In the genomic region with DNA sequence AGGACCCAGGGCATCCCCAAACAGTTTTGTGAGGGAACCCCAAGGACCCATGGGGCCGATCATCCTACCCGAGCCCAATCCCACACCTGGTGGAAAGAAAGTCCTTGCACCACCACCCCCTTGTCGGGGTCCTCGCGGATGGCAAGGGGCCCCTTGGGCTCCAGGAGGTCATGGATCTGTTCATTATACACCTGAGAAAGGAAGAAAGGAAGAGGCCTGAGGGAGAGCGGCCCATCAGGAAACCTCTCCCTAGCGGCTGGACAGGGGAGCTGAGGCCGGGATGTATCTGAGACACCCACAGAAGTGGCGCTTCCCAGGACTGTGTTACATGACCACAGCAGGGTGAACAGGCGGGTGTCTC, we compare ENCODE assay signal across 21 cellular contexts. TPM values are rescaled to one million over a fixed set of nuclear protein-coding genes. Genes with fewer than 3 reads are reported as not detected.
"Had no signal": no experiment of that assay in that cellular context is flagged by ENCODE, and none has a peak within 500 bp of the region (broad histone marks: within the 10 kb centered on the region; RNA-seq: fewer than 3 reads in every experiment).

No MANE protein-coding gene starts in this region.

- H3K9me3 ChIP-seq: mucosa of descending colon, neutrophil, stomach, thoracic aorta, transverse colon had no signal

- H3K4me3 ChIP-seq: heart left ventricle, mucosa of descending colon, skin epidermis, stomach, thoracic aorta, transverse colon had no signal

- H3K4me1 Mint-ChIP-seq: naive thymus-derived CD8-positive, alpha-beta T cell had no signal

- H3K36me3 ChIP-seq: thoracic aorta, transverse colon had no signal

- ATAC-seq: heart left ventricle; mucosa of descending colon; naive thymus-derived CD8-positive, alpha-beta T cell; sciatic nerve had no signal

- H3K36me3 Mint-ChIP-seq: naive thymus-derived CD8-positive, alpha-beta T cell had no signal

- DNase-seq: dermis blood vessel endothelial cell; hippocampal formation; kidney glomerular epithelial cell; mammary epithelial cell; stimulated activated CD4-positive, alpha-beta T cell treated with anti-CD3 and anti-CD28 coated beads, Interleukin-12 subunit alpha, Interleukin-12 subunit beta, amount 100 ng/mL, for 4 hours; stimulated activated naive CD4-positive, alpha-beta T cell; stomach; substantia nigra; transverse colon had no signal

- H3K4me3 Mint-ChIP-seq: naive thymus-derived CD8-positive, alpha-beta T cell had no signal

- H3K27me3 ChIP-seq: heart left ventricle, neutrophil, stomach, transverse colon had no signal

- H3K27me3 Mint-ChIP-seq: naive thymus-derived CD8-positive, alpha-beta T cell had no signal

- H3K4me1 ChIP-seq: stomach, transverse colon had no signal

- H3K27ac ChIP-seq: heart left ventricle, neutrophil, skin epidermis, stomach, thoracic aorta, transverse colon had no signal

RNA-seq across cellular contexts. Expression of a gene that starts 12.8 kb away (rescaled TPM):
- total RNA-seq: mesenteric fat pad; naive thymus-derived CD8-positive, alpha-beta T cell had no signal
- polyA plus RNA-seq: naive thymus-derived CD8-positive, alpha-beta T cell had no signal

RNA-seq across cellular contexts. Expression of a gene that starts 19.4 kb away (rescaled TPM):
- total RNA-seq: esophagus mucosa; glomerular endothelial cell; naive thymus-derived CD8-positive, alpha-beta T cell; osteocyte had no signal
- polyA plus RNA-seq: mammary epithelial cell, neural cell had no signal

RNA-seq across cellular contexts. Expression of a gene that starts 33.4 kb away (rescaled TPM):
- total RNA-seq: dermis blood vessel endothelial cell; mesenteric fat pad; naive thymus-derived CD8-positive, alpha-beta T cell had no signal
- polyA plus RNA-seq: naive thymus-derived CD8-positive, alpha-beta T cell had no signal
